Comparison of ENCODE assay signal across 17 cellular contexts in the genomic region with DNA sequence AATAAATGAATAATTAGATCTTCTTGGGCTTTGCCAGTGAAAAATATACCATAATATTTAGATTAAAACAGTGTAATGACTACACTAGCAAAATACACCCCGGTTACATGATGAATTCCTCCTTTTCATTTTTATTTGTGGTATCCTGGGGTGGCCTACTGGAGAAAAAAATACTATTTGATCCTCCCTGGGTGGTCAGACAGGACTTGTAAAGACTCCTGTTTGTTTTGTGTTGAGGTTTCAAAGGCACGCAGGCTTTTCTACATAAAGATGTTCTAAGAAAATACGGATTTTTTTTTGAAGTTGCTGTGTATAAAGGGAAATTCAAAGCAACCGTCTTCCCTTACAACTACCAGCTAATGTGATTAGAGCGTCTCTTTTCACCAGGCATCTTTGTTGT.
A peak's percentile ranks its signal among the peaks of the same experiment; 100 is the strongest.
DNase-seq lines count a peak whose midpoint lies in the region; ATAC-seq and TF ChIP-seq lines count a peak whose summit lies in the region.
"Had no signal": no experiment of that assay in that cellular context is flagged by ENCODE, and none has a peak within 500 bp of the region (broad histone marks: within the 10 kb centered on the region; RNA-seq: fewer than 3 reads in every experiment).

No MANE protein-coding gene starts in this region.

- no peaks in the 10 kb centered on the region for H3K4me1 ChIP-seq in stomach
- H3K4me1 ChIP-seq: BLaER1 had no signal

- H3K27ac Mint-ChIP-seq in brain (peak overlapping the region; percentile 70 to 88 (median 82)), mesothelial cell of epicardium (peak overlapping the region; percentile 69)
- H3K27ac Mint-ChIP-seq: CD8-positive, alpha-beta T cell had no signal

- no peak for TF ChIP-seq CTCF in brain (conservative IDR thresholded peaks at IDR 0.05)
- no peak for TF ChIP-seq CTCF in mesothelial cell of epicardium (IDR thresholded peaks at IDR 0.05; ENCODE audit: unreplicated experiment)
- TF ChIP-seq CTCF in stomach (IDR thresholded peaks at IDR 0.05): no peak
- TF ChIP-seq CTCF in dorsolateral prefrontal cortex (IDR thresholded peaks at IDR 0.05 in 54 of 56, conservative IDR thresholded peaks at IDR 0.05 in 2 of 56; ENCODE audit: low read depth in 1 of 56, partially characterized antibody in 56 of 56): no peak

- DNase-seq in EH (ENCODE audit: low read depth): peak; percentile 12
- DNase-seq in NCI-H146 treated with DMSO at 0.1 percent for 48 hours (lab: John Stamatoyannopoulos, UW; ENCODE audit: unreplicated experiment): peak; percentile 35
- DNase-seq in mesothelial cell of epicardium (ENCODE audit: low spot score in 2 of 2, unreplicated experiment in 2 of 2): no peak
- no peak for DNase-seq in stomach
- DNase-seq in dorsolateral prefrontal cortex: no peak
- DNase-seq in NCI-H1092 treated with DMSO at 0.1 percent for 48 hours (lab: John Stamatoyannopoulos, UW): no peak
- DNase-seq: CD8-positive, alpha-beta T cell; DMS53; GOT3; NCI-H1694; NCI-H2081 treated with DMSO at 0.1 percent for 48 hours; NCI-H510A treated with DMSO at 0.1 percent for 48 hours; OCI-M1; SHP77 treated with DMSO at 0.1 percent for 48 hours had no signal

- H3K4me3 ChIP-seq in stomach: no peak overlapping the region
- no peak overlapping the region for H3K4me3 ChIP-seq in dorsolateral prefrontal cortex
- H3K4me3 ChIP-seq: BLaER1 had no signal

- H3K4me3 Mint-ChIP-seq in brain: peak overlapping the region; percentile 23 to 50 (median 34)
- H3K4me3 Mint-ChIP-seq in mesothelial cell of epicardium: no peak overlapping the region
- H3K4me3 Mint-ChIP-seq: CD8-positive, alpha-beta T cell had no signal

- H3K9me3 Mint-ChIP-seq in brain: peaks cover 0 to 2% (median 0%) of the 10 kb centered on the region in 5 experiments
- no peaks in the 10 kb centered on the region for H3K9me3 Mint-ChIP-seq in mesothelial cell of epicardium
- H3K9me3 Mint-ChIP-seq: CD8-positive, alpha-beta T cell had no signal

- TF ChIP-seq POLR2A in stomach (IDR thresholded peaks at IDR 0.05): no peak

- no peaks in the 10 kb centered on the region for H3K9me3 ChIP-seq in stomach
- H3K9me3 ChIP-seq: BLaER1 had no signal

- WGBS in stomach, 5 donors: 51 to 65% (median 61%) methylated on average over 5 of the region's 5 CpGs

- no peak for TF ChIP-seq EP300 in stomach (IDR thresholded peaks at IDR 0.05)

- H3K27ac ChIP-seq in stomach (no peak overlapping the region), dorsolateral prefrontal cortex (no peak overlapping the region)
- H3K27ac ChIP-seq: BLaER1 had no signal

- ATAC-seq in HG03139 (IDR thresholded peaks at IDR 0.05; ENCODE audit: unreplicated experiment): no peak
- ATAC-seq: CD8-positive, alpha-beta T cell had no signal

- intact Hi-C loops in stomach (cut with DNase I; ENCODE audit: low total_unique reads): no loop called here
- intact Hi-C loops in dorsolateral prefrontal cortex (cut with DNase I): no loop called here

- peaks cover 43% of the 10 kb centered on the region for H3K4me1 Mint-ChIP-seq in brain
- peaks cover 16% of the 10 kb centered on the region for H3K4me1 Mint-ChIP-seq in mesothelial cell of epicardium

- peaks cover 44% of the 10 kb centered on the region for H3K36me3 Mint-ChIP-seq in brain
- H3K36me3 Mint-ChIP-seq in mesothelial cell of epicardium: peaks cover 18% of the 10 kb centered on the region
- H3K36me3 Mint-ChIP-seq: CD8-positive, alpha-beta T cell had no signal

- no peaks in the 10 kb centered on the region for H3K27me3 Mint-ChIP-seq in brain
- H3K27me3 Mint-ChIP-seq in mesothelial cell of epicardium (ENCODE audit: low read depth): no peaks in the 10 kb centered on the region

- H3K36me3 ChIP-seq in stomach: no peaks in the 10 kb centered on the region
- H3K36me3 ChIP-seq: BLaER1 had no signal

- H3K27me3 ChIP-seq in stomach: no peaks in the 10 kb centered on the region
- no peaks in the 10 kb centered on the region for H3K27me3 ChIP-seq in dorsolateral prefrontal cortex
- H3K27me3 ChIP-seq: BLaER1 had no signal

Comparison
In these comparisons a context has a peak if more than half of its experiments do, and no peak if none do; other contexts are left out.
1. DNase-seq: peak in EH (single experiment) and NCI-H146 treated with DMSO at 0.1 percent for 48 hours (single experiment); none in mesothelial cell of epicardium (0 of 2), stomach (single experiment), dorsolateral prefrontal cortex (0 of 10) and NCI-H1092 treated with DMSO at 0.1 percent for 48 hours (single experiment).